ENCODE assay signal across 1 cellular context in the genomic region with DNA sequence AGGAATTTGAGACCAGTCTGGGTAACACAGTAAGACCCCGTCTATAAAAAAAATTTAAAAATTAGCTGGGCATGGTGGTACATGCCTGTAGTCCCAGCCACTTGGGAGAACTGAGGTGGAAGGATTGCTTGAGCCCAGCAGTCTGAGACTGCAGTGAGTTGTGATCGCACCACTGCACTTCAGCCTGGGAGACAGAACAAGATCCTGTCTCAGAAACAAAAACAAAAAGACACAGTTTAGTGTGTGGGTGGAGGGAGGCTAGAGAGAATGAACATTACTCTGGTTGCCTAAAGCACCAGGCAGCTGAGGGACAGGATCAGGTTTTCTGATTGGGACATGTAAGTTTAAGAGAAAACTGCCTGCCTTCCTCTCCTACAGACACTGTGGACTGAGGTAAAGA.
TF ChIP-seq lines count a peak whose summit lies in the region.

No MANE protein-coding gene starts in this region.

TF ChIP-seq in H1, 55 proteins besides CTCF, POLR2A, EP300 and RAD21:
- TF ChIP-seq JUND (IDR thresholded peaks at IDR 0.05; ENCODE audit: low read length), result no peak
- TF ChIP-seq POLR2AphosphoS5 (IDR thresholded peaks at IDR 0.05; ENCODE audit: low read depth, low read length), result no peak
- TF ChIP-seq, protein P1, sequence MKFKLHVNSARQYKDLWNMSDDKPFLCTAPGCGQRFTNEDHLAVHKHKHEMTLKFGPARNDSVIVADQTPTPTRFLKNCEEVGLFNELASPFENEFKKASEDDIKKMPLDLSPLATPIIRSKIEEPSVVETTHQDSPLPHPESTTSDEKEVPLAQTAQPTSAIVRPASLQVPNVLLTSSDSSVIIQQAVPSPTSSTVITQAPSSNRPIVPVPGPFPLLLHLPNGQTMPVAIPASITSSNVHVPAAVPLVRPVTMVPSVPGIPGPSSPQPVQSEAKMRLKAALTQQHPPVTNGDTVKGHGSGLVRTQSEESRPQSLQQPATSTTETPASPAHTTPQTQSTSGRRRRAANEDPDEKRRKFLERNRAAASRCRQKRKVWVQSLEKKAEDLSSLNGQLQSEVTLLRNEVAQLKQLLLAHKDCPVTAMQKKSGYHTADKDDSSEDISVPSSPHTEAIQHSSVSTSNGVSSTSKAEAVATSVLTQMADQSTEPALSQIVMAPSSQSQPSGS (IDR thresholded peaks at IDR 0.05; ENCODE audit: low read length), result no peak
- TF ChIP-seq TBP (IDR thresholded peaks at IDR 0.05; ENCODE audit: low read depth, low read length), result no peak
- no peak for TF ChIP-seq RXRA (IDR thresholded peaks at IDR 0.05; ENCODE audit: insufficient read depth, low read depth, low read length)
- no peak for TF ChIP-seq CHD1 (IDR thresholded peaks at IDR 0.05; ENCODE audit: low read depth, low read length)
- no peak for TF ChIP-seq RFX5 (IDR thresholded peaks at IDR 0.05; ENCODE audit: borderline replicate concordance, low read depth, low read length)
- TF ChIP-seq TCF12 (IDR thresholded peaks at IDR 0.05; ENCODE audit: low read depth, low read length), result no peak
- TF ChIP-seq SIX5 (IDR thresholded peaks at IDR 0.05; ENCODE audit: low read depth, low read length), result no peak
- TF ChIP-seq, protein P2, sequence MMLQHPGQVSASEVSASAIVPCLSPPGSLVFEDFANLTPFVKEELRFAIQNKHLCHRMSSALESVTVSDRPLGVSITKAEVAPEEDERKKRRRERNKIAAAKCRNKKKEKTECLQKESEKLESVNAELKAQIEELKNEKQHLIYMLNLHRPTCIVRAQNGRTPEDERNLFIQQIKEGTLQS (IDR thresholded peaks at IDR 0.05; ENCODE audit: insufficient read depth, low read depth, low read length), result no peak
- TF ChIP-seq TEAD4 (IDR thresholded peaks at IDR 0.05; ENCODE audit: low read depth, low read length), result no peak
- TF ChIP-seq BCL11A (IDR thresholded peaks at IDR 0.05; ENCODE audit: low read depth in 2 of 2, low read length in 2 of 2), result no peak
- no peak for TF ChIP-seq ZNF274 (IDR thresholded peaks at IDR 0.05; ENCODE audit: borderline replicate concordance, extremely low read depth, low read length)
- no peak for TF ChIP-seq CBX8 (IDR thresholded peaks at IDR 0.05; ENCODE audit: borderline replicate concordance, low read depth, low read length)
- no peak for TF ChIP-seq TAF1 (IDR thresholded peaks at IDR 0.05; ENCODE audit: low read depth, low read length)
- TF ChIP-seq BRCA1 (IDR thresholded peaks at IDR 0.05; ENCODE audit: low read depth, low read length), result no peak
- no peak for TF ChIP-seq EZH2 (IDR thresholded peaks at IDR 0.05; ENCODE audit: low read depth, low read length, severe bottlenecking)
- TF ChIP-seq MAFK (IDR thresholded peaks at IDR 0.05; ENCODE audit: low read depth, low read length), result no peak
- TF ChIP-seq KDM5A (IDR thresholded peaks at IDR 0.05; ENCODE audit: low read length), result no peak
TF ChIP-seq in H1: peak in this region for 0.
